ENCODE assay signal across 24 cellular contexts in the genomic region with DNA sequence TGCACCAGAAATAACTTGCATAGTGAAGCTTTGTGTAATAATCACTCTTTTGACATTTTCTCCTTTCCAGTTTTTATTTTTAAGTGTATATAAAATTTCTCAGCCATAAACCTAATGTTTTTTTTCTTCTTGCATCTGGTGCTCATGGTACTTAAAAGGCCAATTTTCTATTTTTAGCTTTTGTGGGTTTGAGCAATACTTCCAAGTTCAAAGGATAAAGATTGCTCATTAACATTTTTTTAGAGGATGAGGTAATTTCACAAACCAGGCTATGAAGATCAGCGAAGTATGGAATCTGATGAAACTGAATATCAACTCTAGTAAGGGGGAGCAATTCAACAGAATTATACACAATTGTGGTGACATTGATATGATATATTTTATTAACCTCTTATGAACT. TPM values are rescaled to one million over a fixed set of nuclear protein-coding genes. Genes with fewer than 3 reads are reported as not detected.
DNase-seq lines count a peak whose midpoint lies in the region; TF ChIP-seq lines count a peak whose summit lies in the region.
"Had no signal": no experiment of that assay in that cellular context is flagged by ENCODE, and none has a peak within 500 bp of the region (broad histone marks: within the 10 kb centered on the region; RNA-seq: fewer than 3 reads in every experiment).

No MANE protein-coding gene starts in this region.

- H3K4me1 Mint-ChIP-seq in activated T-helper 2 cell treated with anti-CD3 and anti-CD28 coated beads, Interferon-gamma antibody, Interleukin-2, Interleukin-4, amounts not matched to agents 10 μg/mL and 5 μg/mL and 100 μg/mL, durations not matched to agents 14 hours and 24 hours and 36 hours (ENCODE audit: low read depth) = no peaks in the 10 kb centered on the region
- H3K4me1 Mint-ChIP-seq: CD4-positive, CD25-positive, alpha-beta regulatory T cell had no signal

- intact Hi-C loops in activated T-helper 2 cell treated with anti-CD3 and anti-CD28 coated beads, Interferon-gamma antibody, Interleukin-2, Interleukin-4, amounts not matched to agents 10 μg/mL and 5 μg/mL and 100 μg/mL, durations not matched to agents 14 hours and 24 hours and 36 hours (cut with micrococcal nuclease) = no loop called here

- no peak overlapping the region for H3K27ac Mint-ChIP-seq in activated T-helper 2 cell treated with anti-CD3 and anti-CD28 coated beads, Interferon-gamma antibody, Interleukin-2, Interleukin-4, amounts not matched to agents 10 μg/mL and 5 μg/mL and 100 μg/mL, durations not matched to agents 14 hours and 24 hours and 36 hours
- H3K27ac Mint-ChIP-seq: activated naive CD8-positive, alpha-beta T cell treated with anti-CD3 and anti-CD28 coated beads for 36 hours; activated T-helper 1 cell treated with anti-CD3 and anti-CD28 coated beads, Interleukin-12 subunit alpha, Interleukin-12 subunit beta, Interleukin-2, Interleukin-4 antibody, amounts not matched to agents 30 ng/mL and 10 ng/mL and 1 ng/mL, durations not matched to agents 14 hours and 24 hours and 36 hours; CD4-positive, CD25-positive, alpha-beta regulatory T cell had no signal

- no peak for TF ChIP-seq CTCF in fibroblast of the aortic adventitia (IDR thresholded peaks at IDR 0.05; ENCODE audit: insufficient read depth, low read length)

- no peak overlapping the region for H3K4me3 ChIP-seq in fibroblast of the aortic adventitia (ENCODE audit: low read depth, low read length)
- H3K4me3 ChIP-seq: coronary artery, gastroesophageal sphincter, psoas muscle, SJCRH30 had no signal

- no peaks in the 10 kb centered on the region for H3K9me3 Mint-ChIP-seq in activated T-helper 2 cell treated with anti-CD3 and anti-CD28 coated beads, Interferon-gamma antibody, Interleukin-2, Interleukin-4, amounts not matched to agents 10 μg/mL and 5 μg/mL and 100 μg/mL, durations not matched to agents 14 hours and 24 hours and 36 hours
- H3K9me3 Mint-ChIP-seq: activated naive CD8-positive, alpha-beta T cell treated with anti-CD3 and anti-CD28 coated beads for 36 hours; activated T-helper 1 cell treated with anti-CD3 and anti-CD28 coated beads, Interleukin-12 subunit alpha, Interleukin-12 subunit beta, Interleukin-2, Interleukin-4 antibody, amounts not matched to agents 30 ng/mL and 10 ng/mL and 1 ng/mL, durations not matched to agents 14 hours and 24 hours and 36 hours; CD4-positive, CD25-positive, alpha-beta regulatory T cell had no signal

- no peaks in the 10 kb centered on the region for H3K27me3 Mint-ChIP-seq in activated T-helper 2 cell treated with anti-CD3 and anti-CD28 coated beads, Interferon-gamma antibody, Interleukin-2, Interleukin-4, amounts not matched to agents 10 μg/mL and 5 μg/mL and 100 μg/mL, durations not matched to agents 14 hours and 24 hours and 36 hours (ENCODE audit: low read depth)
- H3K27me3 Mint-ChIP-seq: activated naive CD8-positive, alpha-beta T cell treated with anti-CD3 and anti-CD28 coated beads for 36 hours; CD4-positive, CD25-positive, alpha-beta regulatory T cell had no signal

- DNase-seq in NOMO-1 treated with DMSO at 0.1 percent for 48 hours (lab: John Stamatoyannopoulos, UW; ENCODE audit: unreplicated experiment) = peak; percentile 13
- no peak for DNase-seq in NOMO-1 treated with dmso at 0.1 percent for 144 hours (lab: John Stamatoyannopoulos, UW; ENCODE audit: unreplicated experiment)
- peak; percentile 1 for DNase-seq in OCI-M1 (lab: John Stamatoyannopoulos, UW)
- peak; percentile 45 for DNase-seq in fibroblast of the aortic adventitia (ENCODE audit: low read depth)
- DNase-seq in stromal cell of bone marrow (ENCODE audit: low read depth) = peak; percentile 40
- DNase-seq in occipital lobe (lab: John Stamatoyannopoulos, UW) = no peak
- no peak for DNase-seq in NCI-H2107 (lab: John Stamatoyannopoulos, UW)
- DNase-seq in activated T-helper 2 cell treated with anti-CD3 and anti-CD28 coated beads, Interferon-gamma antibody, Interleukin-2, Interleukin-4, amounts not matched to agents 10 μg/mL and 5 μg/mL and 100 μg/mL, durations not matched to agents 14 hours and 24 hours and 36 hours (ENCODE audit: low spot score) = no peak
- DNase-seq: 8988T; activated naive CD8-positive, alpha-beta T cell treated with anti-CD3 and anti-CD28 coated beads for 36 hours; CD4-positive, CD25-positive, alpha-beta regulatory T cell; DMS53; midbrain; NCI-H1417 treated with DMSO at 0.1 percent for 48 hours; NCI-H748 treated with DMSO at 0.1 percent for 48 hours; psoas muscle; SJCRH30; stimulated activated CD4-positive, alpha-beta T cell treated with anti-CD3 and anti-CD28 coated beads, Interleukin-4, amount 100 ng/mL, for 4 hours; T-helper 9 cell had no signal

- H3K4me3 Mint-ChIP-seq in activated T-helper 2 cell treated with anti-CD3 and anti-CD28 coated beads, Interferon-gamma antibody, Interleukin-2, Interleukin-4, amounts not matched to agents 10 μg/mL and 5 μg/mL and 100 μg/mL, durations not matched to agents 14 hours and 24 hours and 36 hours (ENCODE audit: low read depth) = no peak overlapping the region
- H3K4me3 Mint-ChIP-seq: activated naive CD8-positive, alpha-beta T cell treated with anti-CD3 and anti-CD28 coated beads for 36 hours; activated T-helper 1 cell treated with anti-CD3 and anti-CD28 coated beads, Interleukin-12 subunit alpha, Interleukin-12 subunit beta, Interleukin-2, Interleukin-4 antibody, amounts not matched to agents 30 ng/mL and 10 ng/mL and 1 ng/mL, durations not matched to agents 14 hours and 24 hours and 36 hours; CD4-positive, CD25-positive, alpha-beta regulatory T cell had no signal

- no peaks in the 10 kb centered on the region for H3K36me3 Mint-ChIP-seq in activated T-helper 2 cell treated with anti-CD3 and anti-CD28 coated beads, Interferon-gamma antibody, Interleukin-2, Interleukin-4, amounts not matched to agents 10 μg/mL and 5 μg/mL and 100 μg/mL, durations not matched to agents 14 hours and 24 hours and 36 hours (ENCODE audit: low read depth)
- H3K36me3 Mint-ChIP-seq: activated naive CD8-positive, alpha-beta T cell treated with anti-CD3 and anti-CD28 coated beads for 36 hours; CD4-positive, CD25-positive, alpha-beta regulatory T cell had no signal

RNA-seq across cellular contexts. Expression of a gene that starts 25.8 kb away (rescaled TPM):
- total RNA-seq in fibroblast of the aortic adventitia (ENCODE audit: low replicate concordance) (not detected in 2 replicates), occipital lobe (under 0.01 TPM)
- 0.23 TPM in 2 replicates for total RNA-seq in activated T-helper 2 cell treated with anti-CD3 and anti-CD28 coated beads, Interferon-gamma antibody, Interleukin-2, Interleukin-4, amounts not matched to agents 10 μg/mL and 5 μg/mL and 100 μg/mL, durations not matched to agents 14 hours and 24 hours and 36 hours
- total RNA-seq: HT-29, SJCRH30, ureter had no signal

Comparison
In these comparisons a context has a peak if more than half of its experiments do, and no peak if none do; other contexts are left out.
1. DNase-seq: peak in NOMO-1 treated with DMSO at 0.1 percent for 48 hours (single experiment), OCI-M1 (single experiment), fibroblast of the aortic adventitia (single experiment) and stromal cell of bone marrow (single experiment); none in NOMO-1 treated with dmso at 0.1 percent for 144 hours (single experiment), occipital lobe (single experiment), NCI-H2107 (single experiment) and activated T-helper 2 cell treated with anti-CD3 and anti-CD28 coated beads, Interferon-gamma antibody, Interleukin-2, Interleukin-4, amounts not matched to agents 10 μg/mL and 5 μg/mL and 100 μg/mL, durations not matched to agents 14 hours and 24 hours and 36 hours (single experiment).